20 cellular contexts compared by ENCODE assay signal in genomic region chr3:4029135-4029534, GRCh38.
DNase-seq lines count a peak whose midpoint lies in the region; ATAC-seq and TF ChIP-seq lines count a peak whose summit lies in the region.
"Had no signal": no experiment of that assay in that cellular context is flagged by ENCODE, and none has a peak within 500 bp of the region (broad histone marks: within the 10 kb centered on the region; RNA-seq: fewer than 3 reads in every experiment).

No MANE protein-coding gene starts in this region.

- H3K4me1 Mint-ChIP-seq in chondrocyte (ENCODE audit: low read depth), result no peaks in the 10 kb centered on the region
- no peaks in the 10 kb centered on the region for H3K4me1 Mint-ChIP-seq in activated T-helper 1 cell treated with anti-CD3 and anti-CD28 coated beads, Interleukin-12 subunit alpha, Interleukin-12 subunit beta, Interleukin-2, Interleukin-4 antibody, amounts not matched to agents 30 ng/mL and 10 ng/mL and 1 ng/mL, durations not matched to agents 14 hours and 24 hours and 36 hours (ENCODE audit: low read depth)
- H3K4me1 Mint-ChIP-seq: CD4-positive, CD25-positive, alpha-beta regulatory T cell; CD8-positive, alpha-beta memory T cell; GM23338 had no signal

- no peak overlapping the region for H3K4me3 ChIP-seq in heart left ventricle
- no peak overlapping the region for H3K4me3 ChIP-seq in aorta (ENCODE audit: low read length in 2 of 2)
- H3K4me3 ChIP-seq: GM12878, GM23338 had no signal

- peaks cover 0 to 10% (median 0%) of the 10 kb centered on the region in 12 donors for H3K4me1 ChIP-seq in heart left ventricle
- H3K4me1 ChIP-seq in aorta (ENCODE audit: control insufficient read depth in 1 of 2, insufficient read depth in 2 of 2, low read length in 2 of 2), result no peaks in the 10 kb centered on the region
- H3K4me1 ChIP-seq: BE2C had no signal

- DNase-seq in chondrocyte (ENCODE audit: low spot score) (peak; percentile 69), heart left ventricle (peak; percentile 9 to 86 (median 74)), left ventricle myocardium superior (peak; percentile 78), aorta (no peak)
- no peak for DNase-seq in activated T-helper 1 cell treated with anti-CD3 and anti-CD28 coated beads, Interleukin-12 subunit alpha, Interleukin-12 subunit beta, Interleukin-2, Interleukin-4 antibody, amounts not matched to agents 30 ng/mL and 10 ng/mL and 1 ng/mL, durations not matched to agents 14 hours and 24 hours and 36 hours (ENCODE audit: low spot score)
- DNase-seq: ACHN; BE2C; C1 segment of cervical spinal cord; CD4-positive, CD25-positive, alpha-beta regulatory T cell; CD8-positive, alpha-beta memory T cell; COR-L47; DMS 273 treated with DMSO at 0.1 percent for 48 hours; DMS53; DND-41; EL; HCEC 1CT had no signal

- WGBS in heart left ventricle, 4 donors, result 38 to 51% (median 45%) methylated on average over 7 of the region's 7 CpGs
- WGBS in aorta, 2 donors, result 81 to 84% methylated on average over 7 of the region's 7 CpGs

- TF ChIP-seq POLR2A in heart left ventricle (IDR thresholded peaks at IDR 0.05), result no peak

- ATAC-seq in heart left ventricle (peak; percentile 97 to 100 (median 98)), left ventricle myocardium superior (peak; percentile 99), aorta (ENCODE audit: low FRiP score) (peak; percentile 26), HG03469 (IDR thresholded peaks at IDR 0.05; ENCODE audit: unreplicated experiment) (no peak)
- ATAC-seq: GM12878, GM23338 had no signal

- no peak overlapping the region for H3K27ac Mint-ChIP-seq in chondrocyte (ENCODE audit: unreplicated experiment)
- no peak overlapping the region for H3K27ac Mint-ChIP-seq in activated T-helper 1 cell treated with anti-CD3 and anti-CD28 coated beads, Interleukin-12 subunit alpha, Interleukin-12 subunit beta, Interleukin-2, Interleukin-4 antibody, amounts not matched to agents 30 ng/mL and 10 ng/mL and 1 ng/mL, durations not matched to agents 14 hours and 24 hours and 36 hours
- H3K27ac Mint-ChIP-seq: CD4-positive, CD25-positive, alpha-beta regulatory T cell; CD8-positive, alpha-beta memory T cell; GM23338 had no signal

- no peaks in the 10 kb centered on the region for H3K27me3 Mint-ChIP-seq in chondrocyte (ENCODE audit: low read depth)
- no peaks in the 10 kb centered on the region for H3K27me3 Mint-ChIP-seq in activated T-helper 1 cell treated with anti-CD3 and anti-CD28 coated beads, Interleukin-12 subunit alpha, Interleukin-12 subunit beta, Interleukin-2, Interleukin-4 antibody, amounts not matched to agents 30 ng/mL and 10 ng/mL and 1 ng/mL, durations not matched to agents 14 hours and 24 hours and 36 hours (ENCODE audit: insufficient read depth)
- H3K27me3 Mint-ChIP-seq: CD4-positive, CD25-positive, alpha-beta regulatory T cell; CD8-positive, alpha-beta memory T cell had no signal

- H3K36me3 Mint-ChIP-seq in chondrocyte (ENCODE audit: low read depth), result no peaks in the 10 kb centered on the region
- H3K36me3 Mint-ChIP-seq in activated T-helper 1 cell treated with anti-CD3 and anti-CD28 coated beads, Interleukin-12 subunit alpha, Interleukin-12 subunit beta, Interleukin-2, Interleukin-4 antibody, amounts not matched to agents 30 ng/mL and 10 ng/mL and 1 ng/mL, durations not matched to agents 14 hours and 24 hours and 36 hours (ENCODE audit: low read depth), result no peaks in the 10 kb centered on the region
- H3K36me3 Mint-ChIP-seq: CD4-positive, CD25-positive, alpha-beta regulatory T cell had no signal

- H3K36me3 ChIP-seq in heart left ventricle (no peaks in the 10 kb centered on the region), aorta (ENCODE audit: control insufficient read depth in 1 of 2, insufficient read depth in 2 of 2, low read length in 1 of 2) (no peaks in the 10 kb centered on the region)
- H3K36me3 ChIP-seq: BE2C had no signal

- H3K9me3 ChIP-seq in heart left ventricle (no peaks in the 10 kb centered on the region), aorta (ENCODE audit: control insufficient read depth, low read length) (no peaks in the 10 kb centered on the region)
- H3K9me3 ChIP-seq: BE2C had no signal

- no peaks in the 10 kb centered on the region for H3K27me3 ChIP-seq in heart left ventricle
- H3K27me3 ChIP-seq in aorta (ENCODE audit: control insufficient read depth in 1 of 2, insufficient read depth in 2 of 2, low read length in 1 of 2), result no peaks in the 10 kb centered on the region
- H3K27me3 ChIP-seq: BE2C had no signal

- no peaks in the 10 kb centered on the region for H3K9me3 Mint-ChIP-seq in chondrocyte (ENCODE audit: low read depth)
- H3K9me3 Mint-ChIP-seq in activated T-helper 1 cell treated with anti-CD3 and anti-CD28 coated beads, Interleukin-12 subunit alpha, Interleukin-12 subunit beta, Interleukin-2, Interleukin-4 antibody, amounts not matched to agents 30 ng/mL and 10 ng/mL and 1 ng/mL, durations not matched to agents 14 hours and 24 hours and 36 hours, result no peaks in the 10 kb centered on the region

- H3K27ac ChIP-seq in heart left ventricle (peak overlapping the region in 3 of 12 donors; percentile 24 to 50 (median 43)), aorta (ENCODE audit: low read depth in 1 of 2, low read length in 2 of 2) (no peak overlapping the region)
- H3K27ac ChIP-seq: HL-60 had no signal

- intact Hi-C loops in heart left ventricle (cut with DNase I), result loop anchor here in 1 of 10 donors (10.0 kb wide), 1 partner anchor 266 kb away; no protein-coding TSS in a partner anchor
- intact Hi-C loops in left ventricle myocardium superior (cut with micrococcal nuclease), result no loop called here
- intact Hi-C loops in aorta (cut with DNase I), result no loop called here
- intact Hi-C loops in activated T-helper 1 cell treated with anti-CD3 and anti-CD28 coated beads, Interleukin-12 subunit alpha, Interleukin-12 subunit beta, Interleukin-2, Interleukin-4 antibody, amounts not matched to agents 30 ng/mL and 10 ng/mL and 1 ng/mL, durations not matched to agents 14 hours and 24 hours and 36 hours (cut with micrococcal nuclease), result no loop called here

- H3K4me3 Mint-ChIP-seq in chondrocyte (ENCODE audit: unreplicated experiment), result no peak overlapping the region
- no peak overlapping the region for H3K4me3 Mint-ChIP-seq in activated T-helper 1 cell treated with anti-CD3 and anti-CD28 coated beads, Interleukin-12 subunit alpha, Interleukin-12 subunit beta, Interleukin-2, Interleukin-4 antibody, amounts not matched to agents 30 ng/mL and 10 ng/mL and 1 ng/mL, durations not matched to agents 14 hours and 24 hours and 36 hours
- H3K4me3 Mint-ChIP-seq: CD4-positive, CD25-positive, alpha-beta regulatory T cell; CD8-positive, alpha-beta memory T cell; GM23338 had no signal

- TF ChIP-seq CTCF in chondrocyte (IDR thresholded peaks at IDR 0.05) (no peak), heart left ventricle (IDR thresholded peaks at IDR 0.05) (no peak)

Comparison
In these comparisons a context has a peak if more than half of its experiments do, and no peak if none do; other contexts are left out.
1. DNase-seq: peak in chondrocyte (single experiment), heart left ventricle (5 of 5) and left ventricle myocardium superior (single experiment); none in aorta (0 of 2) and activated T-helper 1 cell treated with anti-CD3 and anti-CD28 coated beads, Interleukin-12 subunit alpha, Interleukin-12 subunit beta, Interleukin-2, Interleukin-4 antibody, amounts not matched to agents 30 ng/mL and 10 ng/mL and 1 ng/mL, durations not matched to agents 14 hours and 24 hours and 36 hours (single experiment).